Comparison of ENCODE assay signal across 19 cellular contexts in the genomic region with DNA sequence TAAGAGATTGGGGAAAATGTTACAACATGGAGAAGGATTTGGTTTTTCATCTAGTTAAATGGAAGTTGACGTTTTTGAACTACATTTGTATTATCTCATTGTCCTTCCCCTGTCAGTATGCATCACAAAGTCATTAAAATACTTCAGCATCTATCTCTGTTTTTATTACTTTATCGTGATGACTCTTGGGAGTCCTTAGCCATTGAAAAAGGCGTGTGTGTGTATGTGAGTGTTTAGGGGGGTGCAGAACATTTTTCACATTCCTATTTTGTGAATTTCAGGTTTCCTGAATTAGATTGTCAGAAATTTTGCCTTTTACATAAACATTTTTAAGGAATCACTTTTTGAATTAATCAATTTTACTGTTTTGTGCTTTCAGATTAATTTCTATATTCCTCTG.
DNase-seq lines count a peak whose midpoint lies in the region; ATAC-seq and TF ChIP-seq lines count a peak whose summit lies in the region.
"Had no signal": no experiment of that assay in that cellular context is flagged by ENCODE, and none has a peak within 500 bp of the region (broad histone marks: within the 10 kb centered on the region; RNA-seq: fewer than 3 reads in every experiment).

No MANE protein-coding gene starts in this region.

- no peak for TF ChIP-seq RAD21 in SK-N-SH (IDR thresholded peaks at IDR 0.05; ENCODE audit: low read length)

- no peaks in the 10 kb centered on the region for H3K9me3 ChIP-seq in SK-N-SH
- H3K9me3 ChIP-seq: Caco-2, HAP-1 had no signal

- peaks cover 6 to 39% (median 19%) of the 10 kb centered on the region in 6 donors for H3K9me3 Mint-ChIP-seq in immature natural killer cell

- peaks cover 0 to 1% of the 10 kb centered on the region in 2 experiments; a peak in 2 of 4 replicates for H3K4me1 ChIP-seq in SK-N-SH (ENCODE audit: control insufficient read depth in 1 of 2, insufficient read depth in 2 of 2, low read depth in 1 of 2, low read length in 1 of 2)
- H3K4me1 ChIP-seq: Caco-2, HAP-1 had no signal

- no peaks in the 10 kb centered on the region for H3K9me2 ChIP-seq in SK-N-SH

- H3K4me1 Mint-ChIP-seq in immature natural killer cell: no peaks in the 10 kb centered on the region

- DNase-seq in SK-N-SH (no peak), LHCN-M2 (ENCODE audit: low read depth) (peak; percentile 51), fibroblast of the aortic adventitia (ENCODE audit: low read depth) (peak; percentile 6), immature natural killer cell (no peak), midbrain (lab: John Stamatoyannopoulos, UW) (no peak), NCI-H2107 treated with DMSO at 0.1 percent for 48 hours (lab: John Stamatoyannopoulos, UW; ENCODE audit: unreplicated experiment) (no peak), posterior cingulate gyrus (no peak)
- DNase-seq: Caco-2; CD4-positive, alpha-beta T cell; NCI-H1092 treated with DMSO at 0.1 percent for 48 hours; NCI-H146; NCI-H2081; NCI-H510A; NCI-H748 treated with DMSO at 0.1 percent for 48 hours; NK-92 treated with Interleukin-12 subunit alpha and Interleukin-12 subunit beta, amount 100 ng/mL, for 24 hours had no signal

- no peak for ATAC-seq in SK-N-SH treated with all-trans-retinoic acid at 6 μM for 48 hours
- ATAC-seq: Right ventricle myocardium inferior had no signal

- intact Hi-C loops in posterior cingulate gyrus (cut with DNase I): no loop called here

- POLR2A ChIA-PET in SK-N-SH (lab: Yijun Ruan, JAX): no interaction called here

- 47% methylated on average over 3 of the region's 3 CpGs for WGBS in SK-N-SH (ENCODE audit: low lambda C conversion rate)

- H3K27me3 ChIP-seq in SK-N-SH (ENCODE audit: insufficient read depth): no peaks in the 10 kb centered on the region

- TF ChIP-seq EP300 in SK-N-SH (IDR thresholded peaks at IDR 0.05; ENCODE audit: borderline replicate concordance in 1 of 2, low read depth in 1 of 2, low read length in 1 of 2): no peak

- TF ChIP-seq CTCF in SK-N-SH (IDR thresholded peaks at IDR 0.05) (no peak), fibroblast of the aortic adventitia (IDR thresholded peaks at IDR 0.05; ENCODE audit: insufficient read depth, low read length) (no peak)

- CTCF ChIA-PET in SK-N-SH (lab: Yijun Ruan, JAX): no interaction called here

- no peaks in the 10 kb centered on the region for H3F3A ChIP-seq in SK-N-SH (replicated peaks; ENCODE audit: insufficient read depth)

- no peak overlapping the region for H2AFZ ChIP-seq in SK-N-SH (ENCODE audit: low read depth)

- H3K9ac ChIP-seq in SK-N-SH: no peak overlapping the region

- peaks cover 0 to 5% (median 0%) of the 10 kb centered on the region in 3 donors for H3K27me3 Mint-ChIP-seq in immature natural killer cell (ENCODE audit: low read depth in 3 of 3)
- H3K27me3 Mint-ChIP-seq: CD4-positive, alpha-beta T cell had no signal

- no peak overlapping the region for H3K4me3 ChIP-seq in SK-N-SH (ENCODE audit: low read depth in 2 of 2, low read length in 1 of 2)
- H3K4me3 ChIP-seq in fibroblast of the aortic adventitia (ENCODE audit: low read depth, low read length): no peak overlapping the region
- H3K4me3 ChIP-seq: HAP-1 had no signal

- H3K27ac Mint-ChIP-seq in immature natural killer cell: no peak overlapping the region
- H3K27ac Mint-ChIP-seq: CD4-positive, alpha-beta T cell had no signal

- no peaks in the 10 kb centered on the region for H3K36me3 ChIP-seq in SK-N-SH (replicated peaks in 1 of 2; ENCODE audit: control insufficient read depth in 1 of 2, insufficient read depth in 2 of 2, low read length in 1 of 2)
- H3K36me3 ChIP-seq: HAP-1 had no signal

- H4K20me1 ChIP-seq in SK-N-SH (ENCODE audit: insufficient read depth): no peaks in the 10 kb centered on the region

- no peak overlapping the region for H3K4me3 Mint-ChIP-seq in immature natural killer cell
- H3K4me3 Mint-ChIP-seq: CD4-positive, alpha-beta T cell had no signal

- H3K36me3 Mint-ChIP-seq in immature natural killer cell: no peaks in the 10 kb centered on the region

- no peak overlapping the region for H3K4me2 ChIP-seq in SK-N-SH

- H3K27ac ChIP-seq in SK-N-SH (ENCODE audit: low read depth in 2 of 2, low read length in 1 of 2): peak overlapping the region in 1 of 2 experiments; percentile 23; a peak in 1 of 4 replicates
- H3K27ac ChIP-seq: 22Rv1 had no signal

- no peaks in the 10 kb centered on the region for H3K79me2 ChIP-seq in SK-N-SH (ENCODE audit: insufficient read depth)

TF ChIP-seq in SK-N-SH treated with all-trans-retinoic acid at 6 μM for 48 hours, 23 proteins besides CTCF, POLR2A, EP300 and RAD21:
- TF ChIP-seq ISL1 (CRISPR knock-in tag; IDR thresholded peaks at IDR 0.05) (peak; percentile 60), SNAI2 (CRISPR knock-in tag; IDR thresholded peaks at IDR 0.05) (no peak)
- TF ChIP-seq, protein P1, sequence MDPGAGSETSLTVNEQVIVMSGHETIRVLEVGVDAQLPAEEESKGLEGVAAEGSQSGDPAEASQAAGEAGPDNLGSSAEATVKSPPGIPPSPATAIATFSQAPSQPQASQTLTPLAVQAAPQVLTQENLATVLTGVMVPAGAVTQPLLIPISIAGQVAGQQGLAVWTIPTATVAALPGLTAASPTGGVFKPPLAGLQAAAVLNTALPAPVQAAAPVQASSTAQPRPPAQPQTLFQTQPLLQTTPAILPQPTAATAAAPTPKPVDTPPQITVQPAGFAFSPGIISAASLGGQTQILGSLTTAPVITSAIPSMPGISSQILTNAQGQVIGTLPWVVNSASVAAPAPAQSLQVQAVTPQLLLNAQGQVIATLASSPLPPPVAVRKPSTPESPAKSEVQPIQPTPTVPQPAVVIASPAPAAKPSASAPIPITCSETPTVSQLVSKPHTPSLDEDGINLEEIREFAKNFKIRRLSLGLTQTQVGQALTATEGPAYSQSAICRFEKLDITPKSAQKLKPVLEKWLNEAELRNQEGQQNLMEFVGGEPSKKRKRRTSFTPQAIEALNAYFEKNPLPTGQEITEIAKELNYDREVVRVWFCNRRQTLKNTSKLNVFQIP (CRISPR knock-in tag; IDR thresholded peaks at IDR 0.05; ENCODE audit: borderline replicate concordance, low read depth): no peak
TF ChIP-seq in SK-N-SH treated with all-trans-retinoic acid at 6 μM for 48 hours: peak in this region for 1.

TF ChIP-seq in SK-N-SH, 30 proteins besides CTCF, POLR2A, EP300 and RAD21:
- no peak for TF ChIP-seq TEAD4 (IDR thresholded peaks at IDR 0.05; ENCODE audit: borderline replicate concordance, insufficient read depth)
- TF ChIP-seq, protein P2, sequence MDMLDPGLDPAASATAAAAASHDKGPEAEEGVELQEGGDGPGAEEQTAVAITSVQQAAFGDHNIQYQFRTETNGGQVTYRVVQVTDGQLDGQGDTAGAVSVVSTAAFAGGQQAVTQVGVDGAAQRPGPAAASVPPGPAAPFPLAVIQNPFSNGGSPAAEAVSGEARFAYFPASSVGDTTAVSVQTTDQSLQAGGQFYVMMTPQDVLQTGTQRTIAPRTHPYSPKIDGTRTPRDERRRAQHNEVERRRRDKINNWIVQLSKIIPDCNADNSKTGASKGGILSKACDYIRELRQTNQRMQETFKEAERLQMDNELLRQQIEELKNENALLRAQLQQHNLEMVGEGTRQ (IDR thresholded peaks at IDR 0.05; ENCODE audit: borderline replicate concordance, low read depth, low read length): no peak

Comparison
In these comparisons a context has a peak if more than half of its experiments do, and no peak if none do; other contexts are left out.
1. DNase-seq: peak in LHCN-M2 (single experiment) and fibroblast of the aortic adventitia (single experiment); none in SK-N-SH (single experiment), immature natural killer cell (0 of 3), midbrain (single experiment), NCI-H2107 treated with DMSO at 0.1 percent for 48 hours (single experiment) and posterior cingulate gyrus (0 of 10).